1 cellular context compared by ENCODE assay signal in genomic region chr6:132964101-132964867, GRCh38.
TF ChIP-seq lines count a peak whose summit lies in the region.

No MANE protein-coding gene starts in this region.

TF ChIP-seq in K562, 482 proteins besides CTCF, POLR2A, EP300 and RAD21 (continued from another document and continues in another):
- TF ChIP-seq E2F8 (IDR thresholded peaks at IDR 0.05; ENCODE audit: low read depth, partially characterized antibody) (no peak), ZNF280A (IDR thresholded peaks at IDR 0.05; ENCODE audit: low read depth, partially characterized antibody) (no peak), EZH2 (IDR thresholded peaks at IDR 0.05; ENCODE audit: borderline replicate concordance, low read depth, low read length) (no peak), XRCC4 (IDR thresholded peaks at IDR 0.05; ENCODE audit: extremely low read depth, insufficient read depth, insufficient read length) (no peak), BRF1 (IDR thresholded peaks at IDR 0.05; ENCODE audit: borderline replicate concordance, extremely low read depth, insufficient read length) (no peak), CREM (IDR thresholded peaks at IDR 0.05; ENCODE audit: low read depth) (0 out of 2 replicates have a peak, but pooled peaks have one; percentile 52), ZNF696 (CRISPR knock-in tag; conservative IDR thresholded peaks at IDR 0.05) (no peak), FOS (IDR thresholded peaks at IDR 0.05; ENCODE audit: extremely low read depth, insufficient read length) (peak; percentile 49), SRSF9 (IDR thresholded peaks at IDR 0.05; ENCODE audit: borderline replicate concordance, low read depth, low read length) (no peak), GABPB2 (CRISPR knock-in tag; conservative IDR thresholded peaks at IDR 0.05) (no peak), ZZZ3 (IDR thresholded peaks at IDR 0.05) (no peak), ZNF609 (CRISPR knock-in tag; IDR thresholded peaks at IDR 0.05; ENCODE audit: borderline replicate concordance) (no peak), ZC3H4 (CRISPR knock-in tag; IDR thresholded peaks at IDR 0.05; ENCODE audit: borderline replicate concordance) (no peak), ZSCAN29 (IDR thresholded peaks at IDR 0.05) (no peak), BRCA1 (IDR thresholded peaks at IDR 0.05) (no peak), BRCA1 (CRISPR knock-in tag; IDR thresholded peaks at IDR 0.05) (no peak), NR4A1 (CRISPR knock-in tag; IDR thresholded peaks at IDR 0.05) (no peak), NR4A1 (tag; IDR thresholded peaks at IDR 0.05) (no peak), POLR2AphosphoS5 (IDR thresholded peaks at IDR 0.05; ENCODE audit: control insufficient read depth, insufficient read depth, low read depth, low read length) (0 out of 2 replicates have a peak, but pooled peaks have one; percentile 34), CREBBP (IDR thresholded peaks at IDR 0.05; ENCODE audit: low read depth, low read length) (no peak), CCAR2 (IDR thresholded peaks at IDR 0.05; ENCODE audit: low read depth, low read length) (no peak), ZNF76 (CRISPR knock-in tag; IDR thresholded peaks at IDR 0.05; ENCODE audit: borderline replicate concordance) (no peak), RBM25 (IDR thresholded peaks at IDR 0.05; ENCODE audit: low read depth, low read length, severe bottlenecking) (no peak), TCF3 (CRISPR knock-in tag; IDR thresholded peaks at IDR 0.05) (peak; percentile 78), RFX7 (CRISPR knock-in tag; IDR thresholded peaks at IDR 0.05) (no peak), POLR2AphosphoS2 (IDR thresholded peaks at IDR 0.05; ENCODE audit: low read length) (no peak), ZBTB9 (CRISPR knock-in tag; IDR thresholded peaks at IDR 0.05) (no peak), FOXJ2 (tag; IDR thresholded peaks at IDR 0.05) (peak; percentile 93), ZNF707 (CRISPR knock-in tag; conservative IDR thresholded peaks at IDR 0.05) (no peak), RBM17 (IDR thresholded peaks at IDR 0.05; ENCODE audit: borderline replicate concordance, low read depth, low read length) (no peak)
- TF ChIP-seq, protein P1, sequence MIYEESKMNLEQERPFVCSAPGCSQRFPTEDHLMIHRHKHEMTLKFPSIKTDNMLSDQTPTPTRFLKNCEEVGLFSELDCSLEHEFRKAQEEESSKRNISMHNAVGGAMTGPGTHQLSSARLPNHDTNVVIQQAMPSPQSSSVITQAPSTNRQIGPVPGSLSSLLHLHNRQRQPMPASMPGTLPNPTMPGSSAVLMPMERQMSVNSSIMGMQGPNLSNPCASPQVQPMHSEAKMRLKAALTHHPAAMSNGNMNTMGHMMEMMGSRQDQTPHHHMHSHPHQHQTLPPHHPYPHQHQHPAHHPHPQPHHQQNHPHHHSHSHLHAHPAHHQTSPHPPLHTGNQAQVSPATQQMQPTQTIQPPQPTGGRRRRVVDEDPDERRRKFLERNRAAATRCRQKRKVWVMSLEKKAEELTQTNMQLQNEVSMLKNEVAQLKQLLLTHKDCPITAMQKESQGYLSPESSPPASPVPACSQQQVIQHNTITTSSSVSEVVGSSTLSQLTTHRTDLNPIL (CRISPR knock-in tag; IDR thresholded peaks at IDR 0.05): no peak
- TF ChIP-seq, protein P2, sequence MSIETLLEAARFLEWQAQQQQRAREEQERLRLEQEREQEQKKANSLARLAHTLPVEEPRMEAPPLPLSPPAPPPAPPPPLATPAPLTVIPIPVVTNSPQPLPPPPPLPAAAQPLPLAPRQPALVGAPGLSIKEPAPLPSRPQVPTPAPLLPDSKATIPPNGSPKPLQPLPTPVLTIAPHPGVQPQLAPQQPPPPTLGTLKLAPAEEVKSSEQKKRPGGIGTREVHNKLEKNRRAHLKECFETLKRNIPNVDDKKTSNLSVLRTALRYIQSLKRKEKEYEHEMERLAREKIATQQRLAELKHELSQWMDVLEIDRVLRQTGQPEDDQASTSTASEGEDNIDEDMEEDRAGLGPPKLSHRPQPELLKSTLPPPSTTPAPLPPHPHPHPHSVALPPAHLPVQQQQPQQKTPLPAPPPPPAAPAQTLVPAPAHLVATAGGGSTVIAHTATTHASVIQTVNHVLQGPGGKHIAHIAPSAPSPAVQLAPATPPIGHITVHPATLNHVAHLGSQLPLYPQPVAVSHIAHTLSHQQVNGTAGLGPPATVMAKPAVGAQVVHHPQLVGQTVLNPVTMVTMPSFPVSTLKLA (conservative IDR thresholded peaks at IDR 0.05): no peak
- TF ChIP-seq, protein P3, sequence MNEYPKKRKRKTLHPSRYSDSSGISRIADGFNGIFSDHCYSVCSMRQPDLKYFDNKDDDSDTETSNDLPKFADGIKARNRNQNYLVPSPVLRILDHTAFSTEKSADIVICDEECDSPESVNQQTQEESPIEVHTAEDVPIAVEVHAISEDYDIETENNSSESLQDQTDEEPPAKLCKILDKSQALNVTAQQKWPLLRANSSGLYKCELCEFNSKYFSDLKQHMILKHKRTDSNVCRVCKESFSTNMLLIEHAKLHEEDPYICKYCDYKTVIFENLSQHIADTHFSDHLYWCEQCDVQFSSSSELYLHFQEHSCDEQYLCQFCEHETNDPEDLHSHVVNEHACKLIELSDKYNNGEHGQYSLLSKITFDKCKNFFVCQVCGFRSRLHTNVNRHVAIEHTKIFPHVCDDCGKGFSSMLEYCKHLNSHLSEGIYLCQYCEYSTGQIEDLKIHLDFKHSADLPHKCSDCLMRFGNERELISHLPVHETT (CRISPR knock-in tag; conservative IDR thresholded peaks at IDR 0.05 in 1 of 2, IDR thresholded peaks at IDR 0.05 in 1 of 2): no peak
- TF ChIP-seq, protein P4, sequence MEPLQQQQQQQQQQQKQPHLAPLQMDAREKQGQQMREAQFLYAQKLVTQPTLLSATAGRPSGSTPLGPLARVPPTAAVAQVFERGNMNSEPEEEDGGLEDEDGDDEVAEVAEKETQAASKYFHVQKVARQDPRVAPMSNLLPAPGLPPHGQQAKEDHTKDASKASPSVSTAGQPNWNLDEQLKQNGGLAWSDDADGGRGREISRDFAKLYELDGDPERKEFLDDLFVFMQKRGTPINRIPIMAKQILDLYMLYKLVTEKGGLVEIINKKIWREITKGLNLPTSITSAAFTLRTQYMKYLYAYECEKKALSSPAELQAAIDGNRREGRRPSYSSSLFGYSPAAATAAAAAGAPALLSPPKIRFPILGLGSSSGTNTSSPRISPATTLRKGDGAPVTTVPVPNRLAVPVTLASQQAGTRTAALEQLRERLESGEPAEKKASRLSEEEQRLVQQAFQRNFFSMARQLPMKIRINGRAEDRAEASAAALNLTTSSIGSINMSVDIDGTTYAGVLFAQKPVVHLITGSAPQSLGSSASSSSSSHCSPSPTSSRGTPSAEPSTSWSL (CRISPR knock-in tag; IDR thresholded peaks at IDR 0.05; ENCODE audit: borderline replicate concordance): no peak
- TF ChIP-seq, protein P5, sequence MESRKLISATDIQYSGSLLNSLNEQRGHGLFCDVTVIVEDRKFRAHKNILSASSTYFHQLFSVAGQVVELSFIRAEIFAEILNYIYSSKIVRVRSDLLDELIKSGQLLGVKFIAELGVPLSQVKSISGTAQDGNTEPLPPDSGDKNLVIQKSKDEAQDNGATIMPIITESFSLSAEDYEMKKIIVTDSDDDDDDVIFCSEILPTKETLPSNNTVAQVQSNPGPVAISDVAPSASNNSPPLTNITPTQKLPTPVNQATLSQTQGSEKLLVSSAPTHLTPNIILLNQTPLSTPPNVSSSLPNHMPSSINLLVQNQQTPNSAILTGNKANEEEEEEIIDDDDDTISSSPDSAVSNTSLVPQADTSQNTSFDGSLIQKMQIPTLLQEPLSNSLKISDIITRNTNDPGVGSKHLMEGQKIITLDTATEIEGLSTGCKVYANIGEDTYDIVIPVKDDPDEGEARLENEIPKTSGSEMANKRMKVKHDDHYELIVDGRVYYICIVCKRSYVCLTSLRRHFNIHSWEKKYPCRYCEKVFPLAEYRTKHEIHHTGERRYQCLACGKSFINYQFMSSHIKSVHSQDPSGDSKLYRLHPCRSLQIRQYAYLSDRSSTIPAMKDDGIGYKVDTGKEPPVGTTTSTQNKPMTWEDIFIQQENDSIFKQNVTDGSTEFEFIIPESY (CRISPR knock-in tag; IDR thresholded peaks at IDR 0.05): no peak
